ENCODE assay signal across 1 cellular context in genomic region chr17:27244019-27244418, GRCh38.
TF ChIP-seq lines count a peak whose summit lies in the region.

No MANE protein-coding gene starts in this region.

TF ChIP-seq in GM23338, 12 proteins besides CTCF, POLR2A, EP300 and RAD21 (continued from another document):
- TF ChIP-seq ZNF462 (CRISPR knock-in tag; IDR thresholded peaks at IDR 0.05) (no peak), EZH2 (IDR thresholded peaks at IDR 0.05; ENCODE audit: low read depth, unreplicated experiment) (no peak)
- TF ChIP-seq, protein P1, sequence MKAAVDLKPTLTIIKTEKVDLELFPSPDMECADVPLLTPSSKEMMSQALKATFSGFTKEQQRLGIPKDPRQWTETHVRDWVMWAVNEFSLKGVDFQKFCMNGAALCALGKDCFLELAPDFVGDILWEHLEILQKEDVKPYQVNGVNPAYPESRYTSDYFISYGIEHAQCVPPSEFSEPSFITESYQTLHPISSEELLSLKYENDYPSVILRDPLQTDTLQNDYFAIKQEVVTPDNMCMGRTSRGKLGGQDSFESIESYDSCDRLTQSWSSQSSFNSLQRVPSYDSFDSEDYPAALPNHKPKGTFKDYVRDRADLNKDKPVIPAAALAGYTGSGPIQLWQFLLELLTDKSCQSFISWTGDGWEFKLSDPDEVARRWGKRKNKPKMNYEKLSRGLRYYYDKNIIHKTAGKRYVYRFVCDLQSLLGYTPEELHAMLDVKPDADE (IDR thresholded peaks at IDR 0.05) = no peak
